ENCODE assay signal across 1 cellular context in the genomic region with DNA sequence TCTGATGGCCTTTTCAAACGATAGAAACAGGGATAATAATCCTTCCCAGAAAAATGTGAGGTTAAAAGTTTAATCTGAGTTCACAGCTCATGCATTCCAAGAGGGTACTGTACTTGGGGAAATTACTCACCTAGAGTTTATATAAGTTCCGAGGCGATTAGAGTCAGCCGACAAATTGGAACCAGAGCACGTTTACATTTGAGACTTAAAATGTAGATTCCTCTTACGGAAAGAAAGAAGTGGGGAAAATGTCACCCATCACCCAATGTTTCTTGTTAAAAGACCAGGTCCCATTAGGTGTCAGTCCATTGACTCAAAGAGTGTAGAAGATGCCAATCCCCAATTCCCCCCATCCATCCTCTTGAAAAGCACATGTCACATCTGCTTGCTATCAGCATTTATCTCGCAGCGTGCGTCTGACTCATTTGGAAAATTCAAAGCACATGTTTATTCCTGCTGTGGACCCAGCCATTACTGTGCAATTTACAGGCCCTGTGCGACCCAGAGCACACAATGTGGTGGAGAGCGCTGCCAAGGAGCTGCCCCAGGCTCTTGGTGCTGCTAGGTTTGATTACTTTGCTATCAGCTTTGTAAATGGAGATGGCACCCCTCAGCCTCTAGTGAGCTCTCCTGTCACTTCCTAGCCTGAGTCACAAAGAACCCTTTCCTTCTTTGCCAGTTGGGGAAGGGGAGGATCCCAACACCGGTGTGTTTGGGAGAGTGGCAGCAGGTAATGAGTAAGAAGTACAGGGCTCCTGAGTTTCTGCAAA.
TF ChIP-seq lines count a peak whose summit lies in the region.

No MANE protein-coding gene starts in this region.

TF ChIP-seq in GM23338, 12 proteins besides CTCF, POLR2A, EP300 and RAD21 (continued from another document):
- TF ChIP-seq, protein P1, sequence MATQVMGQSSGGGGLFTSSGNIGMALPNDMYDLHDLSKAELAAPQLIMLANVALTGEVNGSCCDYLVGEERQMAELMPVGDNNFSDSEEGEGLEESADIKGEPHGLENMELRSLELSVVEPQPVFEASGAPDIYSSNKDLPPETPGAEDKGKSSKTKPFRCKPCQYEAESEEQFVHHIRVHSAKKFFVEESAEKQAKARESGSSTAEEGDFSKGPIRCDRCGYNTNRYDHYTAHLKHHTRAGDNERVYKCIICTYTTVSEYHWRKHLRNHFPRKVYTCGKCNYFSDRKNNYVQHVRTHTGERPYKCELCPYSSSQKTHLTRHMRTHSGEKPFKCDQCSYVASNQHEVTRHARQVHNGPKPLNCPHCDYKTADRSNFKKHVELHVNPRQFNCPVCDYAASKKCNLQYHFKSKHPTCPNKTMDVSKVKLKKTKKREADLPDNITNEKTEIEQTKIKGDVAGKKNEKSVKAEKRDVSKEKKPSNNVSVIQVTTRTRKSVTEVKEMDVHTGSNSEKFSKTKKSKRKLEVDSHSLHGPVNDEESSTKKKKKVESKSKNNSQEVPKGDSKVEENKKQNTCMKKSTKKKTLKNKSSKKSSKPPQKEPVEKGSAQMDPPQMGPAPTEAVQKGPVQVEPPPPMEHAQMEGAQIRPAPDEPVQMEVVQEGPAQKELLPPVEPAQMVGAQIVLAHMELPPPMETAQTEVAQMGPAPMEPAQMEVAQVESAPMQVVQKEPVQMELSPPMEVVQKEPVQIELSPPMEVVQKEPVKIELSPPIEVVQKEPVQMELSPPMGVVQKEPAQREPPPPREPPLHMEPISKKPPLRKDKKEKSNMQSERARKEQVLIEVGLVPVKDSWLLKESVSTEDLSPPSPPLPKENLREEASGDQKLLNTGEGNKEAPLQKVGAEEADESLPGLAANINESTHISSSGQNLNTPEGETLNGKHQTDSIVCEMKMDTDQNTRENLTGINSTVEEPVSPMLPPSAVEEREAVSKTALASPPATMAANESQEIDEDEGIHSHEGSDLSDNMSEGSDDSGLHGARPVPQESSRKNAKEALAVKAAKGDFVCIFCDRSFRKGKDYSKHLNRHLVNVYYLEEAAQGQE (IDR thresholded peaks at IDR 0.05; ENCODE audit: unreplicated experiment): no peak
- TF ChIP-seq JUNB (IDR thresholded peaks at IDR 0.05; ENCODE audit: unreplicated experiment): no peak
- no peak for TF ChIP-seq STAT1 (IDR thresholded peaks at IDR 0.05; ENCODE audit: unreplicated experiment)
- TF ChIP-seq, protein P2, sequence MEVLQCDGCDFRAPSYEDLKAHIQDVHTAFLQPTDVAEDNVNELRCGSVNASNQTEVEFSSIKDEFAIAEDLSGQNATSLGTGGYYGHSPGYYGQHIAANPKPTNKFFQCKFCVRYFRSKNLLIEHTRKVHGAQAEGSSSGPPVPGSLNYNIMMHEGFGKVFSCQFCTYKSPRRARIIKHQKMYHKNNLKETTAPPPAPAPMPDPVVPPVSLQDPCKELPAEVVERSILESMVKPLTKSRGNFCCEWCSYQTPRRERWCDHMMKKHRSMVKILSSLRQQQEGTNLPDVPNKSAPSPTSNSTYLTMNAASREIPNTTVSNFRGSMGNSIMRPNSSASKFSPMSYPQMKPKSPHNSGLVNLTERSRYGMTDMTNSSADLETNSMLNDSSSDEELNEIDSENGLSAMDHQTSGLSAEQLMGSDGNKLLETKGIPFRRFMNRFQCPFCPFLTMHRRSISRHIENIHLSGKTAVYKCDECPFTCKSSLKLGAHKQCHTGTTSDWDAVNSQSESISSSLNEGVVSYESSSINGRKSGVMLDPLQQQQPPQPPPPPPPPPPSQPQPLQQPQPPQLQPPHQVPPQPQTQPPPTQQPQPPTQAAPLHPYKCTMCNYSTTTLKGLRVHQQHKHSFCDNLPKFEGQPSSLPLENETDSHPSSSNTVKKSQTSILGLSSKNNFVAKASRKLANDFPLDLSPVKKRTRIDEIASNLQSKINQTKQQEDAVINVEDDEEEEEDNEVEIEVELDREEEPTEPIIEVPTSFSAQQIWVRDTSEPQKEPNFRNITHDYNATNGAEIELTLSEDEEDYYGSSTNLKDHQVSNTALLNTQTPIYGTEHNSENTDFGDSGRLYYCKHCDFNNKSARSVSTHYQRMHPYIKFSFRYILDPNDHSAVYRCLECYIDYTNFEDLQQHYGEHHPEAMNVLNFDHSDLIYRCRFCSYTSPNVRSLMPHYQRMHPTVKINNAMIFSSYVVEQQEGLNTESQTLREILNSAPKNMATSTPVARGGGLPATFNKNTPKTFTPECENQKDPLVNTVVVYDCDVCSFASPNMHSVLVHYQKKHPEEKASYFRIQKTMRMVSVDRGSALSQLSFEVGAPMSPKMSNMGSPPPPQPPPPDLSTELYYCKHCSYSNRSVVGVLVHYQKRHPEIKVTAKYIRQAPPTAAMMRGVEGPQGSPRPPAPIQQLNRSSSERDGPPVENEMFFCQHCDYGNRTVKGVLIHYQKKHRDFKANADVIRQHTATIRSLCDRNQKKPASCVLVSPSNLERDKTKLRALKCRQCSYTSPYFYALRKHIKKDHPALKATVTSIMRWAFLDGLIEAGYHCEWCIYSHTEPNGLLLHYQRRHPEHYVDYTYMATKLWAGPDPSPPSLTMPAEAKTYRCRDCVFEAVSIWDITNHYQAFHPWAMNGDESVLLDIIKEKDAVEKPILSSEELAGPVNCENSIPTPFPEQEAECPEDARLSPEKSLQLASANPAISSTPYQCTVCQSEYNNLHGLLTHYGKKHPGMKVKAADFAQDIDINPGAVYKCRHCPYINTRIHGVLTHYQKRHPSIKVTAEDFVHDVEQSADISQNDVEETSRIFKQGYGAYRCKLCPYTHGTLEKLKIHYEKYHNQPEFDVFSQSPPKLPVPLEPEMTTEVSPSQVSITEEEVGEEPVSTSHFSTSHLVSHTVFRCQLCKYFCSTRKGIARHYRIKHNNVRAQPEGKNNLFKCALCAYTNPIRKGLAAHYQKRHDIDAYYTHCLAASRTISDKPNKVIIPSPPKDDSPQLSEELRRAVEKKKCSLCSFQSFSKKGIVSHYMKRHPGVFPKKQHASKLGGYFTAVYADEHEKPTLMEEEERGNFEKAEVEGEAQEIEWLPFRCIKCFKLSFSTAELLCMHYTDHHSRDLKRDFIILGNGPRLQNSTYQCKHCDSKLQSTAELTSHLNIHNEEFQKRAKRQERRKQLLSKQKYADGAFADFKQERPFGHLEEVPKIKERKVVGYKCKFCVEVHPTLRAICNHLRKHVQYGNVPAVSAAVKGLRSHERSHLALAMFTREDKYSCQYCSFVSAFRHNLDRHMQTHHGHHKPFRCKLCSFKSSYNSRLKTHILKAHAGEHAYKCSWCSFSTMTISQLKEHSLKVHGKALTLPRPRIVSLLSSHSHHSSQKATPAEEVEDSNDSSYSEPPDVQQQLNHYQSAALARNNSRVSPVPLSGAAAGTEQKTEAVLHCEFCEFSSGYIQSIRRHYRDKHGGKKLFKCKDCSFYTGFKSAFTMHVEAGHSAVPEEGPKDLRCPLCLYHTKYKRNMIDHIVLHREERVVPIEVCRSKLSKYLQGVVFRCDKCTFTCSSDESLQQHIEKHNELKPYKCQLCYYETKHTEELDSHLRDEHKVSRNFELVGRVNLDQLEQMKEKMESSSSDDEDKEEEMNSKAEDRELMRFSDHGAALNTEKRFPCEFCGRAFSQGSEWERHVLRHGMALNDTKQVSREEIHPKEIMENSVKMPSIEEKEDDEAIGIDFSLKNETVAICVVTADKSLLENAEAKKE (CRISPR knock-in tag; IDR thresholded peaks at IDR 0.05): no peak
